8 cellular contexts compared by ENCODE assay signal in genomic region chr20:38091447-38092216, GRCh38. TPM values are rescaled to one million over a fixed set of nuclear protein-coding genes. Genes with fewer than 3 reads are reported as not detected.
A peak's percentile ranks its signal among the peaks of the same experiment; 100 is the strongest.
DNase-seq lines count a peak whose midpoint lies in the region; ATAC-seq, FAIRE-seq and TF ChIP-seq lines count a peak whose summit lies in the region.

No MANE protein-coding gene starts in this region.

- 10 to 13% methylated on average over 4 of the region's 6 CpGs for WGBS in gastroesophageal sphincter (ENCODE audit: low coverage in 1 of 2), 2 donors
- WGBS in small intestine, 3 donors, result 42 to 68% (median 56%) methylated on average over 6 of the region's 6 CpGs

- H3K4me3 ChIP-seq in gastroesophageal sphincter (no peak overlapping the region), small intestine (ENCODE audit: low read depth in 1 of 2, low read length in 2 of 2) (no peak overlapping the region)

- no peak for TF ChIP-seq POLR2A in gastroesophageal sphincter (IDR thresholded peaks at IDR 0.05)

- H3K4me1 ChIP-seq in gastroesophageal sphincter (peaks cover 2 to 93% (median 20%) of the 10 kb centered on the region in 3 donors), small intestine (ENCODE audit: control insufficient read depth in 2 of 2, insufficient read depth in 1 of 2, low read depth in 1 of 2, low read length in 1 of 2) (peaks cover 0 to 15% of the 10 kb centered on the region in 2 donors)

- no peak for TF ChIP-seq EP300 in gastroesophageal sphincter (IDR thresholded peaks at IDR 0.05)

- no peaks in the 10 kb centered on the region for H3K27me3 ChIP-seq in gastroesophageal sphincter
- no peaks in the 10 kb centered on the region for H3K27me3 ChIP-seq in small intestine (ENCODE audit: control insufficient read depth in 2 of 2, insufficient read depth in 2 of 2, low read length in 2 of 2)

- ATAC-seq in GM18861 (IDR thresholded peaks at IDR 0.05; ENCODE audit: unreplicated experiment), result peak; percentile 36
- ATAC-seq in gastroesophageal sphincter, result peak; percentile 48

- H3K9me3 ChIP-seq in gastroesophageal sphincter, result no peaks in the 10 kb centered on the region
- no peaks in the 10 kb centered on the region for H3K9me3 ChIP-seq in small intestine (ENCODE audit: control insufficient read depth, low read depth)

- DNase-seq in NCI-H82 treated with DMSO at 0.1 percent for 48 hours (lab: John Stamatoyannopoulos, UW; ENCODE audit: unreplicated experiment), result peak; percentile 21
- peak; percentile 14 for DNase-seq in small intestine
- DNase-seq in GDM1 (lab: John Stamatoyannopoulos, UW), result no peak
- no peak for DNase-seq in NCI-H2029 (lab: John Stamatoyannopoulos, UW)
- DNase-seq in middle frontal gyrus (ENCODE audit: extremely low spot score, low spot score), result no peak
- no peak for DNase-seq in cortex of kidney (lab: John Stamatoyannopoulos, UW)

- H3K27ac ChIP-seq in gastroesophageal sphincter (peak overlapping the region; percentile 76 to 90 (median 84)), small intestine (ENCODE audit: low read depth in 1 of 2, low read length in 1 of 2) (peak overlapping the region; percentile 47 to 85)

- H3K36me3 ChIP-seq in gastroesophageal sphincter (peaks cover 0 to 40% of the 10 kb centered on the region in 2 donors), small intestine (ENCODE audit: control insufficient read depth in 2 of 2, insufficient read depth in 2 of 2, low read length in 2 of 2) (peaks cover 10 to 22% of the 10 kb centered on the region in 2 donors)

- no peak for FAIRE-seq in small intestine (lab: Jason Lieb, UNC)

- TF ChIP-seq CTCF in gastroesophageal sphincter (IDR thresholded peaks at IDR 0.05), result no peak

RNA-seq across cellular contexts. Expression of gene RPRD1B, which starts 58.1 kb away (rescaled TPM):
- total RNA-seq in gastroesophageal sphincter, result 10 to 100 TPM; 17.1 to 26.8 (median 23.7) TPM
- polyA plus RNA-seq in small intestine, result 10 to 100 TPM in 2 of 3 donors, 1 to 10 TPM in 1; 9.2 to 14.5 (median 12.7) TPM

RNA-seq across cellular contexts. Expression of gene TTI1, which starts 58.4 kb away (rescaled TPM):
- 10 to 100 TPM in 3 of 4 donors, 1 to 10 TPM in 1; 9.8 to 14.8 (median 12.5) TPM for total RNA-seq in gastroesophageal sphincter
- polyA plus RNA-seq in small intestine, result 1 to 10 TPM; 5.7 to 7.2 (median 6.5) TPM

Comparison
In these comparisons a context has a peak if more than half of its experiments do, and no peak if none do; other contexts are left out.
1. DNase-seq: peak in NCI-H82 treated with DMSO at 0.1 percent for 48 hours (single experiment) and small intestine (single experiment); none in GDM1 (single experiment), NCI-H2029 (single experiment), middle frontal gyrus (single experiment) and cortex of kidney (single experiment).